Comparison of ENCODE assay signal across 1 cellular context in the genomic region with DNA sequence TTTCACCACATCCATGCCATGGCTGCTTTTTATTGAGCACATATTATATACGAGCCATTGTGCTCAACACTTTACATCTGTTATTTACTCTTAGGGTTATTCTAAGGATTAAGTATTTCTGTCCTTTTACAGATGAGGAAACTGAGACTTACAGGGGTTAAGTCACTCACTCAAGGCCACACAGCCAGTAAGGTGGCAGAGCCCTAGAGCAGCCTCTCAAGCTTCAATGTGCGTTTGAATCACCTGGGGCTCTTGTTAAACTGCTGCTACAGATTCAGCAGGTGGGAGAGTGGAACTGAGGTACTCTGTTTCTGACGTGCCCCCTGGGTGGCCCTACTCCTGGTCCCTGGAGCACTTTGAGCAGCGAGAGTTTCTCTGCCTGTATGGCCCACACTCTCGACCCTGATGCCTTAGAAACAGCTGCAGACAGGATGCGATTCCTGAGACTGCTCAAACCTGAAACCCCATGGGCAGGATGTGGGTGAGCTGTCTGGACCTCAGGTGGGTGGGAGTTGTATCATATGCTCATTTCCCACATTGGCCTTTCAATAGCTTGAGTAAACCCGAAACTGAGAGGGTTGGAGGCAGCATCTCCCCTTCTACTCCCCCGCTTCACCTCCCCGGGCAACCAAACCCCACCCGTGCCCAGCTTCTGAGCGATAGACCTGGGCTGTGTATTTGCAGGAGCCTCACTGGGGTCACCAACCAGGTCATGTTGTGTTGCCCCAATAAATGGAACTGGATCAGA.
TF ChIP-seq lines count a peak whose summit lies in the region.

No MANE protein-coding gene starts in this region.

TF ChIP-seq in GM12878, 131 proteins besides CTCF, POLR2A, EP300 and RAD21 (continued from another document and continues in another):
- TF ChIP-seq, protein P1, sequence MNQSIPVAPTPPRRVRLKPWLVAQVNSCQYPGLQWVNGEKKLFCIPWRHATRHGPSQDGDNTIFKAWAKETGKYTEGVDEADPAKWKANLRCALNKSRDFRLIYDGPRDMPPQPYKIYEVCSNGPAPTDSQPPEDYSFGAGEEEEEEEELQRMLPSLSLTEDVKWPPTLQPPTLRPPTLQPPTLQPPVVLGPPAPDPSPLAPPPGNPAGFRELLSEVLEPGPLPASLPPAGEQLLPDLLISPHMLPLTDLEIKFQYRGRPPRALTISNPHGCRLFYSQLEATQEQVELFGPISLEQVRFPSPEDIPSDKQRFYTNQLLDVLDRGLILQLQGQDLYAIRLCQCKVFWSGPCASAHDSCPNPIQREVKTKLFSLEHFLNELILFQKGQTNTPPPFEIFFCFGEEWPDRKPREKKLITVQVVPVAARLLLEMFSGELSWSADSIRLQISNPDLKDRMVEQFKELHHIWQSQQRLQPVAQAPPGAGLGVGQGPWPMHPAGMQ (IDR thresholded peaks at IDR 0.05; ENCODE audit: borderline replicate concordance): no peak
- TF ChIP-seq SMARCA5 (IDR thresholded peaks at IDR 0.05): 0 out of 2 replicates have a peak, but pooled peaks have one; percentile 40
- TF ChIP-seq NFIC (IDR thresholded peaks at IDR 0.05; ENCODE audit: low read depth, low read length): peak; percentile 97
- no peak for TF ChIP-seq SIX5 (IDR thresholded peaks at IDR 0.05; ENCODE audit: low read depth, low read length, severe bottlenecking)
- peak; percentile 97 for TF ChIP-seq CBFB (IDR thresholded peaks at IDR 0.05; ENCODE audit: low read depth)
- no peak for TF ChIP-seq KLF5 (IDR thresholded peaks at IDR 0.05; ENCODE audit: partially characterized antibody)
- TF ChIP-seq GATAD2B (conservative IDR thresholded peaks at IDR 0.05; ENCODE audit: low read depth): peak; percentile 87; the same call in 1 of the 2 replicates
- TF ChIP-seq, protein P2, sequence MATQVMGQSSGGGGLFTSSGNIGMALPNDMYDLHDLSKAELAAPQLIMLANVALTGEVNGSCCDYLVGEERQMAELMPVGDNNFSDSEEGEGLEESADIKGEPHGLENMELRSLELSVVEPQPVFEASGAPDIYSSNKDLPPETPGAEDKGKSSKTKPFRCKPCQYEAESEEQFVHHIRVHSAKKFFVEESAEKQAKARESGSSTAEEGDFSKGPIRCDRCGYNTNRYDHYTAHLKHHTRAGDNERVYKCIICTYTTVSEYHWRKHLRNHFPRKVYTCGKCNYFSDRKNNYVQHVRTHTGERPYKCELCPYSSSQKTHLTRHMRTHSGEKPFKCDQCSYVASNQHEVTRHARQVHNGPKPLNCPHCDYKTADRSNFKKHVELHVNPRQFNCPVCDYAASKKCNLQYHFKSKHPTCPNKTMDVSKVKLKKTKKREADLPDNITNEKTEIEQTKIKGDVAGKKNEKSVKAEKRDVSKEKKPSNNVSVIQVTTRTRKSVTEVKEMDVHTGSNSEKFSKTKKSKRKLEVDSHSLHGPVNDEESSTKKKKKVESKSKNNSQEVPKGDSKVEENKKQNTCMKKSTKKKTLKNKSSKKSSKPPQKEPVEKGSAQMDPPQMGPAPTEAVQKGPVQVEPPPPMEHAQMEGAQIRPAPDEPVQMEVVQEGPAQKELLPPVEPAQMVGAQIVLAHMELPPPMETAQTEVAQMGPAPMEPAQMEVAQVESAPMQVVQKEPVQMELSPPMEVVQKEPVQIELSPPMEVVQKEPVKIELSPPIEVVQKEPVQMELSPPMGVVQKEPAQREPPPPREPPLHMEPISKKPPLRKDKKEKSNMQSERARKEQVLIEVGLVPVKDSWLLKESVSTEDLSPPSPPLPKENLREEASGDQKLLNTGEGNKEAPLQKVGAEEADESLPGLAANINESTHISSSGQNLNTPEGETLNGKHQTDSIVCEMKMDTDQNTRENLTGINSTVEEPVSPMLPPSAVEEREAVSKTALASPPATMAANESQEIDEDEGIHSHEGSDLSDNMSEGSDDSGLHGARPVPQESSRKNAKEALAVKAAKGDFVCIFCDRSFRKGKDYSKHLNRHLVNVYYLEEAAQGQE (IDR thresholded peaks at IDR 0.05; ENCODE audit: low read depth, low read length): no peak; the same call in 1 of the 2 replicates
- TF ChIP-seq SMC3 (IDR thresholded peaks at IDR 0.05; ENCODE audit: borderline replicate concordance, low read length): peak; percentile 19; the same call in 1 of the 2 replicates
- peak; percentile 72 for TF ChIP-seq BMI1 (IDR thresholded peaks at IDR 0.05; ENCODE audit: borderline replicate concordance)
- no peak for TF ChIP-seq NR2C1 (IDR thresholded peaks at IDR 0.05)
- peak; percentile 84 for TF ChIP-seq CREM (IDR thresholded peaks at IDR 0.05; ENCODE audit: low read depth)
- no peak for TF ChIP-seq CBX3 (IDR thresholded peaks at IDR 0.05; ENCODE audit: borderline replicate concordance, low read depth)
- TF ChIP-seq MYC (IDR thresholded peaks at IDR 0.05; ENCODE audit: insufficient read depth, insufficient read length, insufficient replicate concordance, low read length, severe bottlenecking): peak; percentile 43
- TF ChIP-seq YBX1 (IDR thresholded peaks at IDR 0.05): no peak
- TF ChIP-seq HCFC1 (IDR thresholded peaks at IDR 0.05; ENCODE audit: low read length): no peak
- TF ChIP-seq HDGF (IDR thresholded peaks at IDR 0.05): no peak
- TF ChIP-seq NRF1 (conservative IDR thresholded peaks at IDR 0.05; ENCODE audit: low read depth, low read length): no peak
- TF ChIP-seq, protein P3, sequence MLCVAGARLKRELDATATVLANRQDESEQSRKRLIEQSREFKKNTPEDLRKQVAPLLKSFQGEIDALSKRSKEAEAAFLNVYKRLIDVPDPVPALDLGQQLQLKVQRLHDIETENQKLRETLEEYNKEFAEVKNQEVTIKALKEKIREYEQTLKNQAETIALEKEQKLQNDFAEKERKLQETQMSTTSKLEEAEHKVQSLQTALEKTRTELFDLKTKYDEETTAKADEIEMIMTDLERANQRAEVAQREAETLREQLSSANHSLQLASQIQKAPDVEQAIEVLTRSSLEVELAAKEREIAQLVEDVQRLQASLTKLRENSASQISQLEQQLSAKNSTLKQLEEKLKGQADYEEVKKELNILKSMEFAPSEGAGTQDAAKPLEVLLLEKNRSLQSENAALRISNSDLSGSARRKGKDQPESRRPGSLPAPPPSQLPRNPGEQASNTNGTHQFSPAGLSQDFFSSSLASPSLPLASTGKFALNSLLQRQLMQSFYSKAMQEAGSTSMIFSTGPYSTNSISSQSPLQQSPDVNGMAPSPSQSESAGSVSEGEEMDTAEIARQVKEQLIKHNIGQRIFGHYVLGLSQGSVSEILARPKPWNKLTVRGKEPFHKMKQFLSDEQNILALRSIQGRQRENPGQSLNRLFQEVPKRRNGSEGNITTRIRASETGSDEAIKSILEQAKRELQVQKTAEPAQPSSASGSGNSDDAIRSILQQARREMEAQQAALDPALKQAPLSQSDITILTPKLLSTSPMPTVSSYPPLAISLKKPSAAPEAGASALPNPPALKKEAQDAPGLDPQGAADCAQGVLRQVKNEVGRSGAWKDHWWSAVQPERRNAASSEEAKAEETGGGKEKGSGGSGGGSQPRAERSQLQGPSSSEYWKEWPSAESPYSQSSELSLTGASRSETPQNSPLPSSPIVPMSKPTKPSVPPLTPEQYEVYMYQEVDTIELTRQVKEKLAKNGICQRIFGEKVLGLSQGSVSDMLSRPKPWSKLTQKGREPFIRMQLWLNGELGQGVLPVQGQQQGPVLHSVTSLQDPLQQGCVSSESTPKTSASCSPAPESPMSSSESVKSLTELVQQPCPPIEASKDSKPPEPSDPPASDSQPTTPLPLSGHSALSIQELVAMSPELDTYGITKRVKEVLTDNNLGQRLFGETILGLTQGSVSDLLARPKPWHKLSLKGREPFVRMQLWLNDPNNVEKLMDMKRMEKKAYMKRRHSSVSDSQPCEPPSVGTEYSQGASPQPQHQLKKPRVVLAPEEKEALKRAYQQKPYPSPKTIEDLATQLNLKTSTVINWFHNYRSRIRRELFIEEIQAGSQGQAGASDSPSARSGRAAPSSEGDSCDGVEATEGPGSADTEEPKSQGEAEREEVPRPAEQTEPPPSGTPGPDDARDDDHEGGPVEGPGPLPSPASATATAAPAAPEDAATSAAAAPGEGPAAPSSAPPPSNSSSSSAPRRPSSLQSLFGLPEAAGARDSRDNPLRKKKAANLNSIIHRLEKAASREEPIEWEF (IDR thresholded peaks at IDR 0.05; ENCODE audit: insufficient replicate concordance, low read depth, low read length): no peak
- TF ChIP-seq HDAC6 (IDR thresholded peaks at IDR 0.05; ENCODE audit: unreplicated experiment): no peak
- TF ChIP-seq STAT1 (conservative IDR thresholded peaks at IDR 0.05): no peak
- TF ChIP-seq, protein P4, sequence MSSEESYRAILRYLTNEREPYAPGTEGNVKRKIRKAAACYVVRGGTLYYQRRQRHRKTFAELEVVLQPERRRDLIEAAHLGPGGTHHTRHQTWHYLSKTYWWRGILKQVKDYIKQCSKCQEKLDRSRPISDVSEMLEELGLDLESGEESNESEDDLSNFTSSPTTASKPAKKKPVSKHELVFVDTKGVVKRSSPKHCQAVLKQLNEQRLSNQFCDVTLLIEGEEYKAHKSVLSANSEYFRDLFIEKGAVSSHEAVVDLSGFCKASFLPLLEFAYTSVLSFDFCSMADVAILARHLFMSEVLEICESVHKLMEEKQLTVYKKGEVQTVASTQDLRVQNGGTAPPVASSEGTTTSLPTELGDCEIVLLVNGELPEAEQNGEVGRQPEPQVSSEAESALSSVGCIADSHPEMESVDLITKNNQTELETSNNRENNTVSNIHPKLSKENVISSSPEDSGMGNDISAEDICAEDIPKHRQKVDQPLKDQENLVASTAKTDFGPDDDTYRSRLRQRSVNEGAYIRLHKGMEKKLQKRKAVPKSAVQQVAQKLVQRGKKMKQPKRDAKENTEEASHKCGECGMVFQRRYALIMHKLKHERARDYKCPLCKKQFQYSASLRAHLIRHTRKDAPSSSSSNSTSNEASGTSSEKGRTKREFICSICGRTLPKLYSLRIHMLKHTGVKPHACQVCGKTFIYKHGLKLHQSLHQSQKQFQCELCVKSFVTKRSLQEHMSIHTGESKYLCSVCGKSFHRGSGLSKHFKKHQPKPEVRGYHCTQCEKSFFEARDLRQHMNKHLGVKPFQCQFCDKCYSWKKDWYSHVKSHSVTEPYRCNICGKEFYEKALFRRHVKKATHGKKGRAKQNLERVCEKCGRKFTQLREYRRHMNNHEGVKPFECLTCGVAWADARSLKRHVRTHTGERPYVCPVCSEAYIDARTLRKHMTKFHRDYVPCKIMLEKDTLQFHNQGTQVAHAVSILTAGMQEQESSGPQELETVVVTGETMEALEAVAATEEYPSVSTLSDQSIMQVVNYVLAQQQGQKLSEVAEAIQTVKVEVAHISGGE (CRISPR knock-in tag; IDR thresholded peaks at IDR 0.05): no peak
- no peak for TF ChIP-seq FOS (IDR thresholded peaks at IDR 0.05; ENCODE audit: borderline replicate concordance, extremely low read depth, insufficient read length)
- TF ChIP-seq NKRF (conservative IDR thresholded peaks at IDR 0.05): no peak
- TF ChIP-seq EGR1 (IDR thresholded peaks at IDR 0.05; ENCODE audit: borderline replicate concordance in 1 of 2, low read depth in 2 of 2, low read length in 2 of 2): peak in 1 of 2 experiments; percentile 94; a peak in 2 of 3 replicates
- TF ChIP-seq MEF2B (IDR thresholded peaks at IDR 0.05; ENCODE audit: partially characterized antibody, poor library complexity, severe bottlenecking): peak; percentile 86
- peak; percentile 60; the same call in 1 of the 2 replicates for TF ChIP-seq PML (IDR thresholded peaks at IDR 0.05; ENCODE audit: low read length)
- TF ChIP-seq ZSCAN29 (IDR thresholded peaks at IDR 0.05): no peak
- no peak for TF ChIP-seq ZBTB40 (IDR thresholded peaks at IDR 0.05; ENCODE audit: borderline replicate concordance)
- peak; percentile 93 for TF ChIP-seq JUNB (IDR thresholded peaks at IDR 0.05)
- no peak for TF ChIP-seq ZZZ3 (IDR thresholded peaks at IDR 0.05; ENCODE audit: control insufficient read depth, insufficient read length, low read depth)
- TF ChIP-seq NR2C2 (IDR thresholded peaks at IDR 0.05; ENCODE audit: borderline replicate concordance, control insufficient read depth, insufficient read length, low read depth): no peak
- TF ChIP-seq ZNF217 (IDR thresholded peaks at IDR 0.05): 0 out of 2 replicates have a peak, but pooled peaks have one; percentile 33
- peak in 1 of 2 experiments; percentile 57; a peak in 1 of 4 replicates for TF ChIP-seq SRF (IDR thresholded peaks at IDR 0.05; ENCODE audit: low read depth in 2 of 2, low read length in 2 of 2)
- peak in 1 of 2 experiments; percentile 99; a peak in 2 of 4 replicates for TF ChIP-seq CEBPB (IDR thresholded peaks at IDR 0.05; ENCODE audit: borderline replicate concordance in 1 of 2, low read depth in 2 of 2, low read length in 2 of 2)
- no peak for TF ChIP-seq HDAC2 (IDR thresholded peaks at IDR 0.05)
- no peak for TF ChIP-seq SREBF2 (IDR thresholded peaks at IDR 0.05; ENCODE audit: low read length)
- peak; percentile 99 for TF ChIP-seq PAX5 (IDR thresholded peaks at IDR 0.05; ENCODE audit: borderline replicate concordance, low read depth, low read length)
